In the genomic region with DNA sequence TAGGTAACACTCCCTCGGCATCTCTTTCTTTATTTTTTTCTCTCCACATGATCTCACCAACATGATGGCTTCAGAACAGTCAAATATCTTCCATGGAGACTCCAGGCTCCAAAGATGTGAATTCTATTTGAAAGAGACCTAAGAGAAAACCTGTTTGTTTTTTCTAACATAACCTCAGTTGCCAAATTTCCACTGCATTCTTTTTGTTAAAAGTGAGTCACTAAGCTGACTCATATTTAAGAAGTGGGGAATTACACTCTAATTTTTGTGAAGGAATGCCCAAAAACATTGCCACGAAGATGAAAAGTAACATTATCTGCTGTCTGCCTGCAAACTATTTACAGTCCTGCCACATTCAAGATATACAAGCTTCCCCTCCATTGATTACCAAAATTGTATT, we compare ENCODE assay signal across 32 cellular contexts.
DNase-seq lines count a peak whose midpoint lies in the region; ATAC-seq and TF ChIP-seq lines count a peak whose summit lies in the region.
"Had no signal": no experiment of that assay in that cellular context is flagged by ENCODE, and none has a peak within 500 bp of the region (broad histone marks: within the 10 kb centered on the region; RNA-seq: fewer than 3 reads in every experiment).

No MANE protein-coding gene starts in this region.

- intact Hi-C loops in MCF 10A (cut with micrococcal nuclease): no loop called here
- intact Hi-C loops in breast epithelium (cut with DNase I; ENCODE audit: low total_unique reads): no loop called here
- intact Hi-C loops in sciatic nerve (cut with DNase I): no loop called here

- no peak overlapping the region for H3K4me3 ChIP-seq in breast epithelium
- no peak overlapping the region for H3K4me3 ChIP-seq in fibroblast of villous mesenchyme (ENCODE audit: low read depth, low read length)
- H3K4me3 ChIP-seq: colonic mucosa, hepatocyte, lower lobe of right lung, right lobe of liver, transverse colon had no signal

- no peak overlapping the region for H3K27ac Mint-ChIP-seq in MCF 10A (ENCODE audit: low read depth, unreplicated experiment)
- H3K27ac Mint-ChIP-seq: CD4-positive, CD25-positive, alpha-beta regulatory T cell; naive B cell; progenitor cell of endocrine pancreas; stimulated activated effector memory CD8-positive, alpha-beta T cell treated with anti-CD3 and anti-CD28 coated beads, Interleukin-12 subunit alpha, Interleukin-12 subunit beta, amount 100 ng/mL, for 72 hours; T-helper 17 cell had no signal

- H3K27me3 ChIP-seq in breast epithelium: no peaks in the 10 kb centered on the region
- H3K27me3 ChIP-seq: colonic mucosa, hepatocyte, neutrophil, right lobe of liver, transverse colon had no signal

- ATAC-seq in sciatic nerve: no peak
- ATAC-seq: lower lobe of right lung; right lobe of liver; Right ventricle myocardium inferior; stimulated activated effector memory CD8-positive, alpha-beta T cell treated with anti-CD3 and anti-CD28 coated beads, Interleukin-12 subunit alpha, Interleukin-12 subunit beta, amount 100 ng/mL, for 72 hours; T-helper 17 cell had no signal

- no peaks in the 10 kb centered on the region for H3K36me3 Mint-ChIP-seq in MCF 10A (ENCODE audit: insufficient read depth, unreplicated experiment)
- H3K36me3 Mint-ChIP-seq: CD4-positive, CD25-positive, alpha-beta regulatory T cell; naive B cell; stimulated activated effector memory CD8-positive, alpha-beta T cell treated with anti-CD3 and anti-CD28 coated beads, Interleukin-12 subunit alpha, Interleukin-12 subunit beta, amount 100 ng/mL, for 72 hours had no signal

- POLR2A ChIA-PET in MCF 10A (lab: Yijun Ruan, JAX): interaction anchor here (1.8 kb wide), 1 partner anchor 14 kb away, joined by 5 read pairs; no protein-coding TSS in a partner anchor

- H3K9me3 Mint-ChIP-seq in MCF 10A (ENCODE audit: unreplicated experiment): no peaks in the 10 kb centered on the region

- TF ChIP-seq POLR2A in breast epithelium (IDR thresholded peaks at IDR 0.05): no peak

- H3K4me1 ChIP-seq in breast epithelium: no peaks in the 10 kb centered on the region
- H3K4me1 ChIP-seq: colonic mucosa, lower lobe of right lung, right lobe of liver, transverse colon had no signal

- H3K4me3 Mint-ChIP-seq in MCF 10A (ENCODE audit: unreplicated experiment): no peak overlapping the region
- H3K4me3 Mint-ChIP-seq: CD4-positive, CD25-positive, alpha-beta regulatory T cell; naive B cell; stimulated activated effector memory CD8-positive, alpha-beta T cell treated with anti-CD3 and anti-CD28 coated beads, Interleukin-12 subunit alpha, Interleukin-12 subunit beta, amount 100 ng/mL, for 72 hours; T-helper 17 cell had no signal

- no peaks in the 10 kb centered on the region for H3K36me3 ChIP-seq in breast epithelium
- H3K36me3 ChIP-seq: colonic mucosa, lower lobe of right lung, neutrophil, right lobe of liver, transverse colon had no signal

- H3K27me3 Mint-ChIP-seq in MCF 10A (ENCODE audit: insufficient read depth, unreplicated experiment): no peaks in the 10 kb centered on the region
- H3K27me3 Mint-ChIP-seq: CD4-positive, CD25-positive, alpha-beta regulatory T cell; naive B cell; progenitor cell of endocrine pancreas; T-helper 17 cell had no signal

- DNase-seq in MCF 10A (ENCODE audit: unreplicated experiment) (peak; percentile 64), breast epithelium (ENCODE audit: low spot score in 2 of 2) (no peak), astrocyte of the hippocampus (ENCODE audit: low read depth, low spot score) (peak; percentile 25), fibroblast of villous mesenchyme (ENCODE audit: low read depth) (peak; percentile 10), sciatic nerve (ENCODE audit: low spot score) (no peak), T-helper 1 cell (no peak)
- no peak for DNase-seq in stimulated activated CD4-positive, alpha-beta T cell treated with anti-CD3 and anti-CD28 coated beads, Interleukin-4, amount 100 ng/mL, for 24 hours
- no peak for DNase-seq in stimulated activated CD4-positive, alpha-beta T cell treated with anti-CD3 and anti-CD28 coated beads, Interleukin-15, amount 100 ng/mL, for 24 hours
- DNase-seq: activated CD4-positive, alpha-beta T cell treated with anti-CD3 and anti-CD28 coated beads, Interleukin-2, amount 50 U/mL, for 48 hours; activated CD4-positive, CD25-positive, alpha-beta regulatory T cell treated with anti-CD3 and anti-CD28 coated beads, Interleukin-2, amount 50 U/mL, for 72 hours; activated CD8-positive, alpha-beta memory T cell treated with anti-CD3 and anti-CD28 coated beads, Interleukin-2, amount 50 U/mL, for 4 hours; activated naive CD4-positive, alpha-beta T cell treated with Interleukin-2 at 50 U/mL for 16 hours; CD4-positive, CD25-positive, alpha-beta regulatory T cell; colonic mucosa; effector CD8-positive, alpha-beta T cell; KG1; lower lobe of right lung; midbrain; naive B cell; NCI-H2029 treated with DMSO at 0.1 percent for 48 hours; NCI-H526; right lobe of liver; SK-N-SH; stimulated activated CD4-positive, alpha-beta T cell treated with anti-CD3 and anti-CD28 coated beads, Interleukin-12 subunit alpha, Interleukin-12 subunit beta, amount 100 ng/mL, for 4 hours; T-helper 17 cell; transverse colon had no signal

- H3K4me1 Mint-ChIP-seq in MCF 10A (ENCODE audit: insufficient read depth, unreplicated experiment): peaks cover 9% of the 10 kb centered on the region
- H3K4me1 Mint-ChIP-seq: CD4-positive, CD25-positive, alpha-beta regulatory T cell; naive B cell; stimulated activated effector memory CD8-positive, alpha-beta T cell treated with anti-CD3 and anti-CD28 coated beads, Interleukin-12 subunit alpha, Interleukin-12 subunit beta, amount 100 ng/mL, for 72 hours; T-helper 17 cell had no signal

- BruUV-seq in MCF 10A (replicated peaks; lab: Mats Ljungman, UMichigan): no TSS peak

- CTCF ChIA-PET in MCF 10A (lab: Yijun Ruan, JAX): no interaction called here

- H3K27ac ChIP-seq in breast epithelium: no peak overlapping the region
- H3K27ac ChIP-seq: 22Rv1, colonic mucosa, hepatocyte, lower lobe of right lung, neutrophil, right lobe of liver, transverse colon had no signal

- TF ChIP-seq CTCF in MCF 10A (IDR thresholded peaks at IDR 0.05; ENCODE audit: unreplicated experiment) (no peak), breast epithelium (IDR thresholded peaks at IDR 0.05) (no peak), fibroblast of villous mesenchyme (IDR thresholded peaks at IDR 0.05; ENCODE audit: insufficient read depth, low read depth, low read length) (no peak)

- H3K9me3 ChIP-seq in breast epithelium: no peaks in the 10 kb centered on the region
- H3K9me3 ChIP-seq: colonic mucosa, lower lobe of right lung, neutrophil, right lobe of liver, SK-N-SH, transverse colon had no signal

Comparison
In these comparisons a context has a peak if more than half of its experiments do, and no peak if none do; other contexts are left out.
1. DNase-seq: peak in MCF 10A (single experiment), astrocyte of the hippocampus (single experiment) and fibroblast of villous mesenchyme (single experiment); none in breast epithelium (0 of 2), stimulated activated CD4-positive, alpha-beta T cell treated with anti-CD3 and anti-CD28 coated beads, Interleukin-4, amount 100 ng/mL, for 24 hours (single experiment), sciatic nerve (single experiment), stimulated activated CD4-positive, alpha-beta T cell treated with anti-CD3 and anti-CD28 coated beads, Interleukin-15, amount 100 ng/mL, for 24 hours (single experiment) and T-helper 1 cell (0 of 5).